8 cellular contexts compared by ENCODE assay signal in genomic region chr1:161399257-161399998, GRCh38.
DNase-seq lines count a peak whose midpoint lies in the region; ATAC-seq and TF ChIP-seq lines count a peak whose summit lies in the region.

No MANE protein-coding gene starts in this region.

- H3K36me3 Mint-ChIP-seq in central memory CD8-positive, alpha-beta T cell (ENCODE audit: insufficient read depth): peaks cover 22% of the 10 kb centered on the region

- TF ChIP-seq CTCF in AG10803 (conservative IDR thresholded peaks at IDR 0.05; ENCODE audit: low read length): peak; percentile 40

- H3K4me3 Mint-ChIP-seq in central memory CD8-positive, alpha-beta T cell: peak overlapping the region; percentile 99

- H3K9me3 Mint-ChIP-seq in central memory CD8-positive, alpha-beta T cell: peaks cover 4% of the 10 kb centered on the region

- peaks cover 9% of the 10 kb centered on the region for H3K27me3 Mint-ChIP-seq in central memory CD8-positive, alpha-beta T cell

- H3K27ac Mint-ChIP-seq in central memory CD8-positive, alpha-beta T cell (ENCODE audit: low read depth): peak overlapping the region; percentile 100

- H3K4me3 ChIP-seq in AG10803 (ENCODE audit: low read length): peak overlapping the region; percentile 86

- peaks cover 35% of the 10 kb centered on the region for H3K4me1 Mint-ChIP-seq in central memory CD8-positive, alpha-beta T cell

- DNase-seq in AG10803 (ENCODE audit: low read depth) (peak; percentile 92), NCI-H345 treated with DMSO at 0.1 percent for 48 hours (lab: John Stamatoyannopoulos, UW; ENCODE audit: unreplicated experiment) (peak; percentile 75), islet precursor cell (peak; percentile 90)
- DNase-seq in activated CD4-positive, CD25-positive, alpha-beta regulatory T cell treated with anti-CD3 and anti-CD28 coated beads, Interleukin-2, amount 50 U/mL, for 16 hours (ENCODE audit: low read depth, low spot score): peak; percentile 90
- DNase-seq in central memory CD8-positive, alpha-beta T cell (ENCODE audit: low spot score in 2 of 2): peak; percentile 90 to 99
- DNase-seq in stimulated activated CD4-positive, alpha-beta T cell treated with anti-CD3 and anti-CD28 coated beads, Interleukin-12 subunit alpha, Interleukin-12 subunit beta, amount 100 ng/mL, for 4 hours: peak; percentile 90

- ATAC-seq in GM19023 (IDR thresholded peaks at IDR 0.05; ENCODE audit: unreplicated experiment) (peak; percentile 81), HG03196 (IDR thresholded peaks at IDR 0.05; ENCODE audit: unreplicated experiment) (peak; percentile 76)
- peak; percentile 84 for ATAC-seq in central memory CD8-positive, alpha-beta T cell (replicated peaks; ENCODE audit: extremely low read depth, poor library complexity, severe bottlenecking)

Comparison
In these comparisons a context has a peak if more than half of its experiments do, and no peak if none do; other contexts are left out.
1. Peak in every context shown above with its lines: DNase-seq, ATAC-seq and H3K4me3 ChIP-seq.